ENCODE assay signal across 8 cellular contexts in the genomic region with DNA sequence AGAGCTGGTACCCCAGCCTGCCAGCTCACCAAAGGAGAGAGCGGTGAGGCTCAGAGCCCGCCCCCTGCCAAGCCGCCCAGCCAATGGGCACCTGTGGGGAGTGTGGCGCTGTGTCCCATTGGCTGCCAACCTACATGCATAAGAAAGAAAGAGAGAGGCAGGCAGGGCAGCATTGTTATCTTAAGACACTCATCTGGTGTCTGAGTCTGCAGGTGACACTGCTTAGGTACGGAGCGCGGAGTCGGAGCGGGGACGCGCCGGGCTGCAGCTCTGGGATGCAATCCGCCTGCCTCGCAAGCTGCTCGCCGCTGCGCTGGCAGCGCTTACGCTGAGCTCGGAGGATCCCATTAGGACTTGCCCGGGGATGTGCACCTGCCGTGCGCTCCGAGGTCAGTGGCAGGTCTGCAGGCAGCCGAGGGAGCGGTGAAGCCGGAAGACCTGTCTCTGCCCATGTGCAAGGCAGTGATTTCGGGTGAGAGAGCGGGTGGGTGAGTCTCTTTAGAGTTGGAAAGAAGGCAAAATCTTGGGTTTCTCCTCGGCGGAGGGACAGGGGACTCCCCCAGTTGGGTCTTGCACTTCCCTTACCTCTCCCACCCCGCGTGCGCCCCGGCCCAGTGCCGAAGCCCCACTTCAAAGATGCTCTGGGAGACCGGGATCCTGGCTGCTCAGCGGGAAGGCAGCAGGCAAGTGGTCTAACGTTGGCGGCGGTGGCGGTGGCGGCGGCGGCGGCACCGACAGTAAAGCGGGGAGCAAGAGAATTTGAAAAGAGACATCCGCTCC.
DNase-seq lines count a peak whose midpoint lies in the region; ATAC-seq and TF ChIP-seq lines count a peak whose summit lies in the region.

A gene with protein sequence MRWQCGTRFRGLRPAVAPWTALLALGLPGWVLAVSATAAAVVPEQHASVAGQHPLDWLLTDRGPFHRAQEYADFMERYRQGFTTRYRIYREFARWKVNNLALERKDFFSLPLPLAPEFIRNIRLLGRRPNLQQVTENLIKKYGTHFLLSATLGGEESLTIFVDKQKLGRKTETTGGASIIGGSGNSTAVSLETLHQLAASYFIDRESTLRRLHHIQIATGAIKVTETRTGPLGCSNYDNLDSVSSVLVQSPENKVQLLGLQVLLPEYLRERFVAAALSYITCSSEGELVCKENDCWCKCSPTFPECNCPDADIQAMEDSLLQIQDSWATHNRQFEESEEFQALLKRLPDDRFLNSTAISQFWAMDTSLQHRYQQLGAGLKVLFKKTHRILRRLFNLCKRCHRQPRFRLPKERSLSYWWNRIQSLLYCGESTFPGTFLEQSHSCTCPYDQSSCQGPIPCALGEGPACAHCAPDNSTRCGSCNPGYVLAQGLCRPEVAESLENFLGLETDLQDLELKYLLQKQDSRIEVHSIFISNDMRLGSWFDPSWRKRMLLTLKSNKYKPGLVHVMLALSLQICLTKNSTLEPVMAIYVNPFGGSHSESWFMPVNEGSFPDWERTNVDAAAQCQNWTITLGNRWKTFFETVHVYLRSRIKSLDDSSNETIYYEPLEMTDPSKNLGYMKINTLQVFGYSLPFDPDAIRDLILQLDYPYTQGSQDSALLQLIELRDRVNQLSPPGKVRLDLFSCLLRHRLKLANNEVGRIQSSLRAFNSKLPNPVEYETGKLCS (plus strand): TSS at position 203 of the 780 bp plus-strand sequence. CDS start 58,919 bp downstream, outside the sequence.

- no peak within 1 kb of the TSS for H3K4me3 ChIP-seq in RWPE2 (ENCODE audit: severe bottlenecking)

- no peaks in the 10 kb centered on the region for H3K36me3 ChIP-seq in RWPE2 (ENCODE audit: low read depth)

- H3K4me1 ChIP-seq in RWPE2 (ENCODE audit: insufficient read depth, poor library complexity, severe bottlenecking) = no peaks in the 10 kb centered on the region

- peaks cover 74% of the 10 kb centered on the region for H3K27me3 ChIP-seq in RWPE2 (ENCODE audit: insufficient read depth, poor library complexity, severe bottlenecking)

- no peak for TF ChIP-seq CTCF in RWPE2 (IDR thresholded peaks at IDR 0.05; ENCODE audit: poor library complexity, severe bottlenecking)

- no peaks in the 10 kb centered on the region for H3K9me3 ChIP-seq in RWPE2 (ENCODE audit: severe bottlenecking)

- H3K27ac ChIP-seq in RWPE2 (ENCODE audit: poor library complexity, severe bottlenecking) = no peak within 1 kb of the TSS

- no peak for DNase-seq in RWPE2 (ENCODE audit: low spot score)
- peak; percentile 84 for DNase-seq in globus pallidus (ENCODE audit: low spot score)
- DNase-seq in pons (ENCODE audit: low spot score) = peak; percentile 87
- DNase-seq in SKM-1 treated with dmso at 0.1 percent for 144 hours (lab: John Stamatoyannopoulos, UW; ENCODE audit: unreplicated experiment) = no peak
- DNase-seq in SHP77 treated with DMSO at 0.1 percent for 48 hours (lab: John Stamatoyannopoulos, UW) = no peak

- ATAC-seq in GM18519 (IDR thresholded peaks at IDR 0.05; ENCODE audit: low FRiP score, unreplicated experiment) (peak; percentile 86), HG03439 (IDR thresholded peaks at IDR 0.05; ENCODE audit: unreplicated experiment) (peak; percentile 74), RWPE2 (ENCODE audit: low read depth) (peak; percentile 70), GM18511 (IDR thresholded peaks at IDR 0.05; ENCODE audit: unreplicated experiment) (no peak)

Comparison
In these comparisons a context has a peak if more than half of its experiments do, and no peak if none do; other contexts are left out.
1. DNase-seq: peak in globus pallidus (single experiment) and pons (single experiment); none in RWPE2 (single experiment), SKM-1 treated with dmso at 0.1 percent for 144 hours (single experiment) and SHP77 treated with DMSO at 0.1 percent for 48 hours (single experiment).